Comparison of ENCODE assay signal across 18 cellular contexts in the genomic region with DNA sequence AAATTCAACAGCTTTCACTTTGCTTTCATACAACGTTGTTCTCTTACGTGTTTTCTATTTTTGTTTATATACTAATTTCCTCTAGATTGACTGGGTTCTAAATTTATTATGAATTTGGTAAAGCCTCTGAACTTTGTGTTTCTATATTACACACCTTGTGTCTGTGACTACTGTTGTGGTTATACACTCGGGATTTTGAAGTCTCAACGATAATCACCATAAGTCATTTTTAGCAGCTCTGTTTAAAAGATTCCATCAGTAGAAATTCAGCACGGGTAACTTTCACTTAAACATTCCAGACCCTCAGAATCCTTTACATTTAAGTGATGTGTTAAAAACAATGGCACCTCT. TPM values are rescaled to one million over a fixed set of nuclear protein-coding genes. Genes with fewer than 3 reads are reported as not detected.
DNase-seq lines count a peak whose midpoint lies in the region; ATAC-seq and TF ChIP-seq lines count a peak whose summit lies in the region.
"Had no signal": no experiment of that assay in that cellular context is flagged by ENCODE, and none has a peak within 500 bp of the region (broad histone marks: within the 10 kb centered on the region; RNA-seq: fewer than 3 reads in every experiment).

No MANE protein-coding gene starts in this region.

- TF ChIP-seq CTCF in GM12865 (IDR thresholded peaks at IDR 0.05; ENCODE audit: insufficient read depth, low read depth, low read length, missing control alignments) (no peak), OCI-LY3 (IDR thresholded peaks at IDR 0.05; ENCODE audit: low read depth, low read length) (no peak)

- no peak for ATAC-seq in central memory CD8-positive, alpha-beta T cell (replicated peaks; ENCODE audit: extremely low read depth, poor library complexity, severe bottlenecking)
- ATAC-seq in GM21576 (IDR thresholded peaks at IDR 0.05; ENCODE audit: unreplicated experiment): no peak

- no peaks in the 10 kb centered on the region for H3K27me3 ChIP-seq in CD4-positive, alpha-beta memory T cell (ENCODE audit: insufficient read depth, low read length)
- no peaks in the 10 kb centered on the region for H3K27me3 ChIP-seq in OCI-LY3 (ENCODE audit: low read depth, low read length)
- H3K27me3 ChIP-seq: breast epithelium, stomach had no signal

- peaks cover 50% of the 10 kb centered on the region for H3K4me1 ChIP-seq in CD4-positive, alpha-beta memory T cell (ENCODE audit: insufficient read depth, low read length)
- H3K4me1 ChIP-seq in OCI-LY3 (ENCODE audit: low read length): peaks cover 46% of the 10 kb centered on the region
- H3K4me1 ChIP-seq: breast epithelium, Caco-2, SJSA1 had no signal

- no peaks in the 10 kb centered on the region; the same call in 1 of the 2 replicates for H3K79me2 ChIP-seq in OCI-LY3 (ENCODE audit: low read length)

- CTCF ChIA-PET in CD4-positive, alpha-beta memory T cell (lab: Charles Lee; ENCODE audit: partially characterized antibody): interaction anchor here (0.8 to 5.7 kb wide), 12 partner anchors 9 to 97 kb away, joined by 3 to 49 read pairs (median 10); a partner anchor contains a TSS

- H3K36me3 ChIP-seq in CD4-positive, alpha-beta memory T cell (ENCODE audit: insufficient read depth, low read length): no peaks in the 10 kb centered on the region
- peaks cover 15% of the 10 kb centered on the region for H3K36me3 ChIP-seq in OCI-LY3 (replicated peaks; ENCODE audit: low read depth, low read length)
- H3K36me3 ChIP-seq: breast epithelium, SJSA1, stomach had no signal

- POLR2A ChIA-PET in CD4-positive, alpha-beta memory T cell (lab: Charles Lee; ENCODE audit: partially characterized antibody): interaction anchor here (1.0 to 4.2 kb wide), 7 partner anchors 8 to 97 kb away, joined by 3 to 46 read pairs (median 16); a partner anchor contains a TSS

- peaks cover 0 to 17% (median 9%) of the 10 kb centered on the region in 8 donors for H3K9me3 Mint-ChIP-seq in CD4-positive, alpha-beta memory T cell
- H3K9me3 Mint-ChIP-seq in central memory CD8-positive, alpha-beta T cell: no peaks in the 10 kb centered on the region

- peaks cover 5 to 7% of the 10 kb centered on the region in 2 donors for H3K36me3 Mint-ChIP-seq in CD4-positive, alpha-beta memory T cell
- peaks cover 7% of the 10 kb centered on the region for H3K36me3 Mint-ChIP-seq in central memory CD8-positive, alpha-beta T cell (ENCODE audit: insufficient read depth)

- DNase-seq in CD4-positive, alpha-beta memory T cell: no peak
- peak; percentile 35 for DNase-seq in GM12865 (ENCODE audit: low read depth)
- DNase-seq in central memory CD8-positive, alpha-beta T cell (ENCODE audit: low spot score in 2 of 2): no peak
- DNase-seq in AG08395 (ENCODE audit: low spot score): no peak
- DNase-seq in T-helper 9 cell: no peak
- DNase-seq: Caco-2; foreskin melanocyte; HCEC 1CT; mesenchymal stem cell; NCI-H1048; nucleus accumbens; stimulated activated CD4-positive, alpha-beta T cell treated with anti-CD3 and anti-CD28 coated beads, Interleukin-4, amount 100 ng/mL, for 4 hours; stomach had no signal

- peak overlapping the region; percentile 61 to 84 (median 70) for H3K4me3 Mint-ChIP-seq in CD4-positive, alpha-beta memory T cell
- H3K4me3 Mint-ChIP-seq in central memory CD8-positive, alpha-beta T cell: peak overlapping the region; percentile 57

- H3K4me2 ChIP-seq in OCI-LY3 (ENCODE audit: low read length): peak overlapping the region; percentile 70

- H2AFZ ChIP-seq in OCI-LY3 (ENCODE audit: low read depth, low read length): no peak overlapping the region

- H4K20me1 ChIP-seq in OCI-LY3 (ENCODE audit: insufficient read depth, low read length): peaks cover 6% of the 10 kb centered on the region; the same call in 1 of the 2 replicates

- H3K9me3 ChIP-seq in CD4-positive, alpha-beta memory T cell (ENCODE audit: control insufficient read depth in 1 of 2, low read length in 2 of 2): no peaks in the 10 kb centered on the region
- no peaks in the 10 kb centered on the region; the same call in 1 of the 2 replicates for H3K9me3 ChIP-seq in OCI-LY3 (ENCODE audit: insufficient read depth, low read length)
- H3K9me3 ChIP-seq: SJSA1 had no signal

- H3K4me3 ChIP-seq in CD4-positive, alpha-beta memory T cell (ENCODE audit: low read length in 2 of 2): peak overlapping the region in 1 of 2 donors; percentile 33
- H3K4me3 ChIP-seq in GM12865 (ENCODE audit: low read depth, low read length): peak overlapping the region; percentile 34
- peak overlapping the region; percentile 47 for H3K4me3 ChIP-seq in OCI-LY3 (ENCODE audit: low read length)
- H3K4me3 ChIP-seq: breast epithelium, SJSA1, stomach had no signal

- no peak overlapping the region; the same call in 1 of the 2 replicates for H3K9ac ChIP-seq in OCI-LY3 (ENCODE audit: low read length)

- H3K27ac Mint-ChIP-seq in CD4-positive, alpha-beta memory T cell: peak overlapping the region; percentile 14 to 95 (median 83)
- H3K27ac Mint-ChIP-seq in central memory CD8-positive, alpha-beta T cell (ENCODE audit: low read depth): peak overlapping the region; percentile 23

- intact Hi-C loops in CD4-positive, alpha-beta memory T cell (cut with micrococcal nuclease): loop anchor here (5.0 kb wide), 2 partner anchors 41 to 336 kb away; no protein-coding TSS in a partner anchor

- H3K27ac ChIP-seq in CD4-positive, alpha-beta memory T cell (ENCODE audit: low read depth, low read length): peak overlapping the region; percentile 23
- no peak overlapping the region for H3K27ac ChIP-seq in OCI-LY3 (ENCODE audit: low read length)
- H3K27ac ChIP-seq: breast epithelium, SJSA1, stomach, VCaP had no signal

- no peaks in the 10 kb centered on the region for H3K27me3 Mint-ChIP-seq in CD4-positive, alpha-beta memory T cell
- no peaks in the 10 kb centered on the region for H3K27me3 Mint-ChIP-seq in central memory CD8-positive, alpha-beta T cell

- H3K4me1 Mint-ChIP-seq in CD4-positive, alpha-beta memory T cell: peaks cover 31 to 51% (median 41%) of the 10 kb centered on the region in 4 donors
- H3K4me1 Mint-ChIP-seq in central memory CD8-positive, alpha-beta T cell: peaks cover 39% of the 10 kb centered on the region

RNA-seq across cellular contexts. Expression of a gene that starts 31.8 kb away (rescaled TPM):
- 10 to 100 TPM; 63.8 to 69.9 TPM for total RNA-seq in CD4-positive, alpha-beta memory T cell
- 10 to 100 TPM; 49.0 to 59.5 TPM for polyA plus RNA-seq in CD4-positive, alpha-beta memory T cell
